In the genomic region with DNA sequence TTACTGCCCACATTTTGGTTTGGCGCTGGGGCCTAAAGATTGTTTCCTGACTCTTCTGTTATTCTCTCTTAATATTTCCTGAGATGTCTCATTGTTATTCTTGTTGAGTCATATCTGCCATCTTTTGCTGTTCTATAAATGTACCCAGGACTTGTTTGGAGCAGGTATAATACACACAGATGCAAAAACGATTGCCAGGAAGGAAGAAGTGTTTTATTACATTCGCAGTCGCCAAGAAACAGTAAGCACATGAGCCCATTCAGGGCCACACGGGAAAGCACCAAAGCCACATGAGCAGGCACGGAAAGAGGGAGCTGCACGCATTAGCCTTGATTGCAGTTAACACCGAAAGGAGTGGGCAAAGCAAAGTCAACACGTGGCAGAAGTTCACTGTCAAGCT, we compare ENCODE assay signal across 15 cellular contexts.
DNase-seq lines count a peak whose midpoint lies in the region; ATAC-seq lines count a peak whose summit lies in the region.
"Had no signal": no experiment of that assay in that cellular context is flagged by ENCODE, and none has a peak within 500 bp of the region (broad histone marks: within the 10 kb centered on the region; RNA-seq: fewer than 3 reads in every experiment).

No MANE protein-coding gene starts in this region.

- H3K36me3 ChIP-seq in adipocyte (ENCODE audit: control insufficient read depth, insufficient read depth, low read length, severe bottlenecking) = no peaks in the 10 kb centered on the region
- H3K36me3 ChIP-seq: tibial artery had no signal

- DNase-seq in adipocyte (ENCODE audit: low read depth) = peak; percentile 0
- DNase-seq in skeletal muscle cell (ENCODE audit: low read depth) = peak; percentile 4
- DNase-seq in COR-L47 (lab: John Stamatoyannopoulos, UW) = no peak
- no peak for DNase-seq in cerebellar cortex (ENCODE audit: low spot score)
- no peak for DNase-seq in NCI-H2227 (lab: John Stamatoyannopoulos, UW; ENCODE audit: unreplicated experiment)
- DNase-seq in NCI-H2171 (lab: John Stamatoyannopoulos, UW) = no peak
- DNase-seq: activated CD4-positive, alpha-beta T cell treated with anti-CD3 and anti-CD28 coated beads, Interleukin-2, amount 50 U/mL, for 48 hours; activated T-cell treated with anti-CD3 and anti-CD28 coated beads, Interleukin-2, amount 50 U/mL, for 1 hour; DMS 273 treated with DMSO at 0.1 percent for 48 hours; NCI-H2171 treated with DMSO at 0.1 percent for 48 hours; NCI-H82; tibial artery had no signal

- H3K4me3 ChIP-seq in adipocyte (ENCODE audit: low read length) (no peak overlapping the region), skeletal muscle cell (ENCODE audit: low read depth, low read length) (no peak overlapping the region)
- H3K4me3 ChIP-seq: tibial artery had no signal

- ATAC-seq in GM19351 (IDR thresholded peaks at IDR 0.05; ENCODE audit: unreplicated experiment) (peak; percentile 64), HG03108 (IDR thresholded peaks at IDR 0.05; ENCODE audit: unreplicated experiment) (peak; percentile 64)
- ATAC-seq: sciatic nerve had no signal

- no peaks in the 10 kb centered on the region for H3K4me1 ChIP-seq in adipocyte (ENCODE audit: control insufficient read depth, insufficient read depth, low read length)
- H3K4me1 ChIP-seq: tibial artery had no signal

- H3K27me3 ChIP-seq in adipocyte (replicated peaks; ENCODE audit: control insufficient read depth, insufficient read depth, low read length) = no peaks in the 10 kb centered on the region
- H3K27me3 ChIP-seq: tibial artery had no signal

- H3K9ac ChIP-seq in adipocyte (ENCODE audit: low read length) = no peak overlapping the region

- H3K9me3 ChIP-seq in adipocyte (ENCODE audit: control insufficient read depth, low read length) = no peaks in the 10 kb centered on the region
- H3K9me3 ChIP-seq: tibial artery had no signal

Comparison
In these comparisons a context has a peak if more than half of its experiments do, and no peak if none do; other contexts are left out.
1. DNase-seq: peak in adipocyte (single experiment) and skeletal muscle cell (single experiment); none in COR-L47 (single experiment), cerebellar cortex (single experiment), NCI-H2227 (single experiment) and NCI-H2171 (single experiment).